ENCODE assay signal across 8 cellular contexts in the genomic region with DNA sequence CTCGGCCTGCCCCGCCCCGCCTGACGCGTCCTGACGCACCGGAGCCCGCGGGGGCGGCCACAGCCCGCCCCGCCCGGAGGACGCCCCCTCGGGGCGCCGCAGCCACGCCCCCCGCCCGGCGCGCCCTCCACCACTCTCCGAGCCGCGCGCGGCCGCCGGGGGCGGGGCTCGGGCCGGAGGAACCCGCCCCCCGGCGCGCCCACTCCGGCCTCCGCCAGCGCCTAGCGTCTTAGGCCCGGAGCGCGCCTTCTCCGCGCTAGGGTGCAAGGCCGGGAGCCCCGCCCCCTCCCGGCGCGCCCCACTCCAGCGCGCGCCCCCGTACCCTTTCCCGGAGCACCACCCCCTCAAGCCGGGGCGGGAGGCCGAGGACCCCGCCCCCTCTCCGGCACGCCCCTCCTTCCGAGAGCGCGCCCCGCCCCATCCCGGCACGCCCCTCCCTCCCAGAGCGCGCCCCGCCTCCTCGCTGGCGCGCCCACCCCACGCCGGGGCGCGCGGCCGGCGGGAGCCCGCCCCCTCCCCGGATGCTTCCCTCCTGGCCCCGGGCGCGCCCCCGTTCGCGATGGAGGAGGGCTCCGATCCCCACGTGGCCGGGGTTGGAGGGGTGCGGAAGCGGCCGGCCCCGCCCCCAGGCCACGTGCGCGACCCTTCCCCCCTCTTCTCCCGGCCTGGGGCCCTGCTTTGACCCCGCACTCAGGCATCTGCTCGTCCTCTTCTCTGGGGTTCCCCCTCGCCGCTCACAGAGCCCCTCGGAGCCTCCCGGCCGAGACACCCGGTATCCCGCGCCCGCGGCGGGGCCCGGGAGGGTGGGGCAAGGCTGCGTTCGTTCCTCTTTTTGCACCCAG. TPM values are rescaled to one million over a fixed set of nuclear protein-coding genes. Genes with fewer than 3 reads are reported as not detected.
DNase-seq lines count a peak whose midpoint lies in the region; ATAC-seq and TF ChIP-seq lines count a peak whose summit lies in the region.

No MANE protein-coding gene starts in this region.

- H3K4me1 ChIP-seq in adipocyte (ENCODE audit: control insufficient read depth, insufficient read depth, low read length) (peaks cover 18% of the 10 kb centered on the region), heart right ventricle (peaks cover 18 to 49% (median 36%) of the 10 kb centered on the region in 9 donors), upper lobe of left lung (peaks cover 35 to 48% (median 42%) of the 10 kb centered on the region in 4 donors)

- DNase-seq in NCI-H1092 treated with DMSO at 0.1 percent for 48 hours (lab: John Stamatoyannopoulos, UW), result peak; percentile 92
- DNase-seq in SW480 (ENCODE audit: low spot score), result peak; percentile 79
- DNase-seq in adipocyte (ENCODE audit: low read depth), result peak; percentile 97
- DNase-seq in heart right ventricle, result peak; percentile 90 to 91
- DNase-seq in posterior vena cava (ENCODE audit: low spot score), result peak; percentile 98
- peak; percentile 92 to 98 for DNase-seq in upper lobe of left lung

- peak overlapping the region; percentile 89 for H3K9ac ChIP-seq in adipocyte (ENCODE audit: low read length)

- peak overlapping the region; percentile 84 for H3K4me3 ChIP-seq in adipocyte (ENCODE audit: low read length)
- peak overlapping the region; percentile 42 to 96 (median 82) for H3K4me3 ChIP-seq in heart right ventricle
- peak overlapping the region; percentile 53 to 98 (median 80) for H3K4me3 ChIP-seq in upper lobe of left lung

- H3K27me3 ChIP-seq in adipocyte (replicated peaks; ENCODE audit: control insufficient read depth, insufficient read depth, low read length), result no peaks in the 10 kb centered on the region
- no peaks in the 10 kb centered on the region for H3K27me3 ChIP-seq in heart right ventricle
- H3K27me3 ChIP-seq in upper lobe of left lung, result no peaks in the 10 kb centered on the region

- intact Hi-C loops in heart right ventricle (cut with DNase I), result loop anchor here in 1 of 10 donors (10.0 kb wide), 1 partner anchor 201 kb away; no protein-coding TSS in a partner anchor
- intact Hi-C loops in posterior vena cava (cut with DNase I), result no loop called here

- H3K36me3 ChIP-seq in adipocyte (ENCODE audit: control insufficient read depth, insufficient read depth, low read length, severe bottlenecking) (no peaks in the 10 kb centered on the region), heart right ventricle (no peaks in the 10 kb centered on the region), upper lobe of left lung (no peaks in the 10 kb centered on the region)

- TF ChIP-seq CTCF in heart right ventricle (IDR thresholded peaks at IDR 0.05) (no peak), upper lobe of left lung (IDR thresholded peaks at IDR 0.05) (peak in 1 of 6 experiments; percentile 2)

- H3K9me3 ChIP-seq in adipocyte (ENCODE audit: control insufficient read depth, low read length) (no peaks in the 10 kb centered on the region), heart right ventricle (no peaks in the 10 kb centered on the region), upper lobe of left lung (no peaks in the 10 kb centered on the region)

- TF ChIP-seq POLR2A in GM10847 (IDR thresholded peaks at IDR 0.05; ENCODE audit: extremely low read depth, insufficient read length), result peak; percentile 50
- TF ChIP-seq POLR2A in upper lobe of left lung (IDR thresholded peaks at IDR 0.05), result no peak

- 0 to 1% methylated on average over 63 to 100 of the region's 115 CpGs for WGBS in heart right ventricle, 2 donors
- 1% methylated on average over 17 of the region's 115 CpGs; no CpG with 5 or more reads in 1 of the 2 donors for WGBS in upper lobe of left lung, 2 donors

- ATAC-seq in HG02610 (IDR thresholded peaks at IDR 0.05; ENCODE audit: unreplicated experiment) (peak; percentile 53), heart right ventricle (peak; percentile 82 to 87 (median 84)), upper lobe of left lung (ENCODE audit: low FRiP score in 2 of 2) (peak; percentile 88 to 92)

- peak overlapping the region; percentile 21 to 99 (median 94) for H3K27ac ChIP-seq in heart right ventricle
- peak overlapping the region; percentile 91 to 95 (median 93) for H3K27ac ChIP-seq in upper lobe of left lung

- TF ChIP-seq EP300 in upper lobe of left lung (IDR thresholded peaks at IDR 0.05), result no peak

RNA-seq across cellular contexts. Expression of a gene that starts 0.5 kb away (rescaled TPM):
- total RNA-seq in heart right ventricle (10 to 100 TPM in 4 of 10 donors, 1 to 10 TPM in 6; 5.0 to 13.4 (median 7.6) TPM), posterior vena cava (10 to 100 TPM in 1 of 2 donors, 1 to 10 TPM in 1; 9.4 to 16.2 TPM), upper lobe of left lung (10 to 100 TPM in 4 of 6 donors, 1 to 10 TPM in 2; 6.9 to 39.9 (median 16.4) TPM)
- polyA plus RNA-seq in heart right ventricle, result 1 to 10 TPM; 4.0 to 8.6 TPM

RNA-seq across cellular contexts. Expression of a gene that starts 15.6 kb away (rescaled TPM):
- total RNA-seq in heart right ventricle (10 to 100 TPM; 13.1 to 20.1 (median 16.5) TPM), posterior vena cava (10 to 100 TPM; 22.8 to 27.4 TPM), upper lobe of left lung (100 to 1,000 TPM in 1 of 6 donors, 10 to 100 TPM in 5; 17.0 to 106 (median 38.8) TPM)
- 10 to 100 TPM; 13.1 to 20.6 TPM for polyA plus RNA-seq in heart right ventricle

RNA-seq across cellular contexts. Expression of a gene that starts 21.4 kb away (rescaled TPM):
- total RNA-seq in heart right ventricle, result 10 to 100 TPM; 45.1 to 68.0 (median 57.0) TPM
- 100 to 1,000 TPM in 1 of 2 donors, 10 to 100 TPM in 1; 93.6 to 185 TPM for polyA plus RNA-seq in heart right ventricle
- 10 to 100 TPM; 49.9 to 51.4 TPM for total RNA-seq in posterior vena cava
- 100 to 1,000 TPM in 4 of 6 donors, 10 to 100 TPM in 2; 63.4 to 143 (median 108) TPM for total RNA-seq in upper lobe of left lung

RNA-seq across cellular contexts. Expression of a gene that starts 41.3 kb away (rescaled TPM):
- 1 to 10 TPM in 9 of 10 donors, under 1 TPM in 1; 0.94 to 3.2 (median 1.4) TPM for total RNA-seq in heart right ventricle
- polyA plus RNA-seq in heart right ventricle, result 1 to 10 TPM; 2.0 to 4.3 TPM
- 1 to 10 TPM; 3.0 to 3.6 TPM for total RNA-seq in posterior vena cava
- total RNA-seq in upper lobe of left lung, result 10 to 100 TPM in 4 of 6 donors, 1 to 10 TPM in 2; 6.1 to 25.1 (median 12.0) TPM

RNA-seq across cellular contexts. Expression of a gene that starts 41.3 kb away (rescaled TPM):
- total RNA-seq in heart right ventricle (10 to 100 TPM; 11.7 to 24.2 (median 14.4) TPM), posterior vena cava (10 to 100 TPM; 35.6 to 36.6 TPM), upper lobe of left lung (100 to 1,000 TPM in 1 of 6 donors, 10 to 100 TPM in 5; 52.0 to 117 (median 75.3) TPM)
- polyA plus RNA-seq in heart right ventricle, result 10 to 100 TPM; 17.0 to 22.1 TPM

Comparison
In these comparisons a context has a peak if more than half of its experiments do, and no peak if none do; other contexts are left out.
1. Peak in every context shown above with its lines: DNase-seq, ATAC-seq, H3K4me3 ChIP-seq and H3K27ac ChIP-seq.